ENCODE assay signal across 22 cellular contexts in the genomic region with DNA sequence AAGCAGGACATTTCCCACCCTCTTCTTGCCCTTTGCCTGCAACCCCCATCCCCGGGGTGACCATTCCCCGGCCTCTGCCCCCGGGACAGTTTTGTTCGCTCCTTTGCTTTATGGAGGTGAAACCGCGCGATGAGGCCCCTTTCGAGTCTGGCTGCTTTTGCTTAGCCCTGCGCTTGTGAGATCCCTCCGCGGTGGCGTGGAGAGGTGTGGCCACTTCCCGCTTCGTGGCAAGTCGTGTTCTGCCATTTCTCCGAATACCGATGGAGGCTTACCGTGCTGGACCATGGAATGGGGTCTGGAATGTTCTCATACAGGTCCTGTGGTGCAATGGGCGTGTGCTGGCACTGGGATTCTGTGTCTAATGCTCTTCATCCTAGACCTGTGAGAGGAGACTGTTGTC.
A peak's percentile ranks its signal among the peaks of the same experiment; 100 is the strongest.
DNase-seq lines count a peak whose midpoint lies in the region; ATAC-seq, FAIRE-seq and TF ChIP-seq lines count a peak whose summit lies in the region.
"Had no signal": no experiment of that assay in that cellular context is flagged by ENCODE, and none has a peak within 500 bp of the region (broad histone marks: within the 10 kb centered on the region; RNA-seq: fewer than 3 reads in every experiment).

No MANE protein-coding gene starts in this region.

- H3K9me2 ChIP-seq in Karpas-422 (replicated peaks; ENCODE audit: insufficient read depth, low read length) = no peaks in the 10 kb centered on the region

- H3K27ac ChIP-seq in Karpas-422 (ENCODE audit: low read length) (peak overlapping the region; percentile 75; the same call in 1 of the 2 replicates), lower lobe of right lung (no peak overlapping the region), suprapubic skin (no peak overlapping the region)
- H3K27ac ChIP-seq: Peyer's patch, SJSA1 had no signal

- peaks cover 90% of the 10 kb centered on the region for H3K4me1 ChIP-seq in Karpas-422 (ENCODE audit: low read length)
- no peaks in the 10 kb centered on the region for H3K4me1 ChIP-seq in lower lobe of right lung
- H3K4me1 ChIP-seq in suprapubic skin = peaks cover 4% of the 10 kb centered on the region
- H3K4me1 ChIP-seq: BE2C, SJSA1 had no signal

- H3K27me3 ChIP-seq in Karpas-422 (ENCODE audit: low read length) = no peaks in the 10 kb centered on the region
- H3K27me3 ChIP-seq in bronchial epithelial cell (ENCODE audit: control insufficient read depth, insufficient read depth, low read length) = no peaks in the 10 kb centered on the region
- H3K27me3 ChIP-seq in lower lobe of right lung (ENCODE audit: low read depth) = no peaks in the 10 kb centered on the region
- no peaks in the 10 kb centered on the region for H3K27me3 ChIP-seq in suprapubic skin
- H3K27me3 ChIP-seq: BE2C, Peyer's patch had no signal

- TF ChIP-seq CTCF in bronchial epithelial cell (IDR thresholded peaks at IDR 0.05; ENCODE audit: insufficient read depth, low read length, severe bottlenecking) (no peak), lower lobe of right lung (IDR thresholded peaks at IDR 0.05) (no peak), suprapubic skin (IDR thresholded peaks at IDR 0.05) (no peak)

- peaks cover 90% of the 10 kb centered on the region for H3K79me2 ChIP-seq in Karpas-422 (ENCODE audit: low read length)

- 87% methylated on average over 19 of the region's 19 CpGs for WGBS in suprapubic skin

- intact Hi-C loops in lower lobe of right lung (cut with DNase I) = no loop called here

- H2AFZ ChIP-seq in Karpas-422 (ENCODE audit: low read length) = no peak overlapping the region

- H3K36me3 ChIP-seq in Karpas-422 (ENCODE audit: insufficient read depth, low read length) (peaks cover 30% of the 10 kb centered on the region), bronchial epithelial cell (ENCODE audit: control insufficient read depth, insufficient read depth, low read length) (no peaks in the 10 kb centered on the region), lower lobe of right lung (no peaks in the 10 kb centered on the region), suprapubic skin (no peaks in the 10 kb centered on the region)
- H3K36me3 ChIP-seq: BE2C, Peyer's patch, SJSA1 had no signal

- peaks cover 7% of the 10 kb centered on the region; the same call in 1 of the 2 replicates for H4K20me1 ChIP-seq in Karpas-422 (ENCODE audit: insufficient read depth, low read depth, low read length)

- no peak for TF ChIP-seq EP300 in suprapubic skin (IDR thresholded peaks at IDR 0.05)

- ATAC-seq in lower lobe of right lung (no peak), HG03521 (IDR thresholded peaks at IDR 0.05; ENCODE audit: unreplicated experiment) (no peak)
- no peak for ATAC-seq in stimulated activated naive B cell treated with anti-CD40 and anti-IgM and Interleukin-4, amounts not matched to agents 10 μg/mL and 1 μg/mL and 100 μg/mL, for 72 hours (replicated peaks)
- ATAC-seq: HCT116 had no signal

- peaks cover 4 to 7% of the 10 kb centered on the region in 2 donors for H3K9me3 Mint-ChIP-seq in stimulated activated naive B cell treated with anti-CD40 and anti-IgM and Interleukin-4, amounts not matched to agents 10 μg/mL and 1 μg/mL and 100 μg/mL, for 72 hours
- H3K9me3 Mint-ChIP-seq: CD4-positive, CD25-positive, alpha-beta regulatory T cell; IgD-negative memory B cell had no signal

- no peaks in the 10 kb centered on the region for H3K27me3 Mint-ChIP-seq in stimulated activated naive B cell treated with anti-CD40 and anti-IgM and Interleukin-4, amounts not matched to agents 10 μg/mL and 1 μg/mL and 100 μg/mL, for 72 hours
- H3K27me3 Mint-ChIP-seq: CD4-positive, CD25-positive, alpha-beta regulatory T cell; IgD-negative memory B cell had no signal

- H3K4me1 Mint-ChIP-seq in stimulated activated naive B cell treated with anti-CD40 and anti-IgM and Interleukin-4, amounts not matched to agents 10 μg/mL and 1 μg/mL and 100 μg/mL, for 72 hours = peaks cover 39 to 80% of the 10 kb centered on the region in 2 donors

- FAIRE-seq in bronchial epithelial cell (lab: Jason Lieb, UNC) = peak; percentile 13
- FAIRE-seq: H1 had no signal

- H3K9me3 ChIP-seq in Karpas-422 (ENCODE audit: low read length) (no peaks in the 10 kb centered on the region), lower lobe of right lung (no peaks in the 10 kb centered on the region), suprapubic skin (no peaks in the 10 kb centered on the region)
- H3K9me3 ChIP-seq: BE2C, Peyer's patch, SJSA1 had no signal

- peaks cover 4 to 5% of the 10 kb centered on the region in 2 donors for H3K36me3 Mint-ChIP-seq in stimulated activated naive B cell treated with anti-CD40 and anti-IgM and Interleukin-4, amounts not matched to agents 10 μg/mL and 1 μg/mL and 100 μg/mL, for 72 hours

- no peak overlapping the region for H3K4me3 Mint-ChIP-seq in stimulated activated naive B cell treated with anti-CD40 and anti-IgM and Interleukin-4, amounts not matched to agents 10 μg/mL and 1 μg/mL and 100 μg/mL, for 72 hours
- H3K4me3 Mint-ChIP-seq: CD4-positive, CD25-positive, alpha-beta regulatory T cell; IgD-negative memory B cell had no signal

- DNase-seq in Karpas-422 (no peak), bronchial epithelial cell (ENCODE audit: low read depth) (no peak), lower lobe of right lung (peak; percentile 24), suprapubic skin (ENCODE audit: low spot score in 2 of 2) (peak; percentile 40 to 67), cerebellum (ENCODE audit: low spot score) (no peak)
- DNase-seq in stimulated activated naive B cell treated with anti-CD40 and anti-IgM and Interleukin-4, amounts not matched to agents 10 μg/mL and 1 μg/mL and 100 μg/mL, for 72 hours = no peak
- DNase-seq: BE2C; CD4-positive, CD25-positive, alpha-beta regulatory T cell; EL; MV-4-11; NCI-H1105 treated with DMSO at 0.1 percent for 48 hours; NCI-H2029 treated with DMSO at 0.1 percent for 48 hours; NCI-H345; NCI-H524; NCI-H774; NK-92 treated with Interleukin-12 subunit alpha and Interleukin-12 subunit beta, amount 100 ng/mL, for 24 hours; Peyer's patch had no signal

- no peak overlapping the region for H3K4me3 ChIP-seq in Karpas-422 (ENCODE audit: low read length)
- H3K4me3 ChIP-seq in bronchial epithelial cell (ENCODE audit: low read depth, low read length) = no peak overlapping the region
- H3K4me3 ChIP-seq in lower lobe of right lung = no peak overlapping the region
- H3K4me3 ChIP-seq in suprapubic skin = no peak overlapping the region
- H3K4me3 ChIP-seq: Peyer's patch, SJSA1 had no signal

- no peak overlapping the region for H3K27ac Mint-ChIP-seq in stimulated activated naive B cell treated with anti-CD40 and anti-IgM and Interleukin-4, amounts not matched to agents 10 μg/mL and 1 μg/mL and 100 μg/mL, for 72 hours
- H3K27ac Mint-ChIP-seq: CD4-positive, CD25-positive, alpha-beta regulatory T cell had no signal

- H3K4me2 ChIP-seq in Karpas-422 (ENCODE audit: low read depth, low read length, poor library complexity, severe bottlenecking) = no peak overlapping the region

- TF ChIP-seq POLR2A in suprapubic skin (IDR thresholded peaks at IDR 0.05) = no peak

- H3K9ac ChIP-seq in Karpas-422 (ENCODE audit: low read length) = 0 out of 2 replicates have a peak overlapping the region, but pooled peaks have one; percentile 28

Comparison
In these comparisons a context has a peak if more than half of its experiments do, and no peak if none do; other contexts are left out.
1. DNase-seq: peak in lower lobe of right lung (single experiment) and suprapubic skin (2 of 2); none in Karpas-422 (single experiment), bronchial epithelial cell (single experiment), stimulated activated naive B cell treated with anti-CD40 and anti-IgM and Interleukin-4, amounts not matched to agents 10 μg/mL and 1 μg/mL and 100 μg/mL, for 72 hours (single experiment) and cerebellum (single experiment).